20 cellular contexts compared by ENCODE assay signal in genomic region chr1:188371295-188371806, GRCh38.
A peak's percentile ranks its signal among the peaks of the same experiment; 100 is the strongest.
DNase-seq lines count a peak whose midpoint lies in the region; ATAC-seq, FAIRE-seq and TF ChIP-seq lines count a peak whose summit lies in the region.
"Had no signal": no experiment of that assay in that cellular context is flagged by ENCODE, and none has a peak within 500 bp of the region (broad histone marks: within the 10 kb centered on the region; RNA-seq: fewer than 3 reads in every experiment).

No MANE protein-coding gene starts in this region.

- POLR2A ChIA-PET in endothelial cell of umbilical vein (lab: Charles Lee), result no interaction called here

- H2BK12ac ChIP-seq in H9 (ENCODE audit: insufficient read length, low read depth, low read length), result no peak overlapping the region

- no peak overlapping the region for H3K18ac ChIP-seq in H9 (ENCODE audit: insufficient read length, low read depth, low read length)

- H4K8ac ChIP-seq in H9 (replicated peaks; ENCODE audit: insufficient read length, low read depth, low read length), result no peak overlapping the region

- H3K4me1 Mint-ChIP-seq in H9, result peaks cover 13 to 16% of the 10 kb centered on the region in 2 experiments
- H3K4me1 Mint-ChIP-seq: B cell; CD4-positive, alpha-beta memory T cell had no signal

- FAIRE-seq in endothelial cell of umbilical vein (lab: Jason Lieb, UNC), result no peak
- FAIRE-seq: GM12878, GM18507, HepG2, HTR-8/SVneo had no signal

- intact Hi-C loops in endothelial cell of umbilical vein (cut with micrococcal nuclease) (no loop called here), left cardiac atrium (cut with DNase I) (no loop called here)

- H3K27me3 Mint-ChIP-seq in H9 (ENCODE audit: low read depth), result no peaks in the 10 kb centered on the region
- H3K27me3 Mint-ChIP-seq: B cell; CD4-positive, alpha-beta memory T cell had no signal

- TF ChIP-seq CTCF in endothelial cell of umbilical vein (IDR thresholded peaks at IDR 0.05; ENCODE audit: extremely low read depth in 1 of 2, insufficient read depth in 1 of 2, low read depth in 1 of 2, low read length in 2 of 2) (no peak), H9 (conservative IDR thresholded peaks at IDR 0.05) (no peak)

- H3K4me3 ChIP-seq in endothelial cell of umbilical vein (replicated peaks in 1 of 3; ENCODE audit: insufficient read depth in 1 of 3, low read depth in 1 of 3, low read length in 3 of 3), result no peak overlapping the region
- H3K4me3 ChIP-seq: GM12878, GM23338, HAP-1 had no signal

- H3K79me2 ChIP-seq in endothelial cell of umbilical vein (ENCODE audit: control insufficient read depth, insufficient read depth, low read length) (no peaks in the 10 kb centered on the region), H9 (ENCODE audit: insufficient read depth, low read length) (no peaks in the 10 kb centered on the region)

- no CpG with 5 or more reads among the region's 1 CpG for WGBS in H9 (ENCODE audit: extremely low coverage, insufficient read length, low lambda C conversion rate)

- dilution Hi-C loops in endothelial cell of umbilical vein (cut with MboI; ENCODE audit: extremely low pct_ligation_motif_present, low sequenced_read_pairs), result no loop called here

- DNase-seq in EL (peak; percentile 1), M059J (ENCODE audit: low read depth) (peak; percentile 3), endothelial cell of umbilical vein (ENCODE audit: low read depth, low spot score) (peak; percentile 51), DMS79 (lab: John Stamatoyannopoulos, UW) (no peak), H9 (no peak), left cardiac atrium (no peak)
- DNase-seq: CD4-positive, alpha-beta memory T cell; DMS153; DND-41; HFFc6 had no signal

- H4K91ac ChIP-seq in H9 (ENCODE audit: insufficient read length, low read depth, low read length), result no peak overlapping the region

- TF ChIP-seq POLR2A in endothelial cell of umbilical vein (IDR thresholded peaks at IDR 0.05; ENCODE audit: low read depth, low read length), result no peak

- no peak overlapping the region for H4K5ac ChIP-seq in H9 (ENCODE audit: insufficient read length, low read depth, low read length)

- H3K4ac ChIP-seq in H9 (ENCODE audit: low read depth, low read length), result no peak overlapping the region

- H3K27ac ChIP-seq in endothelial cell of umbilical vein (ENCODE audit: insufficient read depth, low read depth, low read length) (no peak overlapping the region), H9 (ENCODE audit: insufficient read length, low read depth, low read length) (no peak overlapping the region)
- H3K27ac ChIP-seq: C4-2B had no signal

- H3K23ac ChIP-seq in H9 (ENCODE audit: insufficient read length, low read depth, low read length), result no peak overlapping the region

- no TSS peak for BruUV-seq in endothelial cell of umbilical vein (replicated peaks; lab: Mats Ljungman, UMichigan)

- H2BK15ac ChIP-seq in H9 (ENCODE audit: low read depth, low read length), result no peak overlapping the region

- no peaks in the 10 kb centered on the region for H3K36me3 ChIP-seq in endothelial cell of umbilical vein (ENCODE audit: control insufficient read depth in 2 of 2, extremely low read depth in 1 of 2, insufficient read depth in 2 of 2, low read length in 2 of 2)
- H3K36me3 ChIP-seq: HAP-1 had no signal

- H3K9me1 ChIP-seq in endothelial cell of umbilical vein (replicated peaks; ENCODE audit: control insufficient read depth, extremely low read depth, insufficient read depth, low read length), result no peaks in the 10 kb centered on the region

- H3K36me3 Mint-ChIP-seq in H9 (ENCODE audit: insufficient read depth in 1 of 3, low read depth in 3 of 3), result peaks cover 0 to 2% (median 2%) of the 10 kb centered on the region in 3 experiments; a peak in 3 of 7 replicates
- H3K36me3 Mint-ChIP-seq: CD4-positive, alpha-beta memory T cell had no signal

- peaks cover 0 to 5% of the 10 kb centered on the region in 2 experiments; a peak in 3 of 5 replicates for H3K9me3 Mint-ChIP-seq in H9

- no peaks in the 10 kb centered on the region for H3K79me1 ChIP-seq in H9 (ENCODE audit: insufficient read depth, low read depth, low read length, poor library complexity, severe bottlenecking)

- no peak overlapping the region for H2BK20ac ChIP-seq in H9 (ENCODE audit: low read depth, low read length, poor library complexity, severe bottlenecking)

- H3K9me3 ChIP-seq in endothelial cell of umbilical vein (replicated peaks; ENCODE audit: control insufficient read depth, insufficient read depth, low read length) (no peaks in the 10 kb centered on the region), H9 (ENCODE audit: control insufficient read depth, low read depth, low read length) (no peaks in the 10 kb centered on the region)
- H3K9me3 ChIP-seq: HAP-1 had no signal

- H2AFZ ChIP-seq in endothelial cell of umbilical vein (ENCODE audit: low read depth, low read length), result no peak overlapping the region
- no peak overlapping the region for H2AFZ ChIP-seq in H9 (ENCODE audit: low read length)
- H2AFZ ChIP-seq: GM23338 had no signal

- CTCF ChIA-PET in endothelial cell of umbilical vein (lab: Charles Lee), result no interaction called here

- H3K4me1 ChIP-seq in endothelial cell of umbilical vein (ENCODE audit: control insufficient read depth, extremely low read depth, insufficient read depth, low read length) (peaks cover 11% of the 10 kb centered on the region), H9 (ENCODE audit: insufficient read depth, low read length) (no peaks in the 10 kb centered on the region)

- H2BK120ac ChIP-seq in H9 (ENCODE audit: low read depth, low read length, poor library complexity, severe bottlenecking), result no peak overlapping the region

- H4K20me1 ChIP-seq in endothelial cell of umbilical vein (replicated peaks; ENCODE audit: control insufficient read depth, extremely low read depth, insufficient read depth, low read length) (no peaks in the 10 kb centered on the region), H9 (ENCODE audit: control insufficient read depth, insufficient read depth, insufficient read length) (no peaks in the 10 kb centered on the region)

- no peak overlapping the region for H2AK5ac ChIP-seq in H9 (ENCODE audit: insufficient read length, low read length)

- peak; percentile 80 for ATAC-seq in SK-N-SH treated with all-trans-retinoic acid at 6 μM for 48 hours
- no peak for ATAC-seq in GM19463 (IDR thresholded peaks at IDR 0.05; ENCODE audit: unreplicated experiment)
- ATAC-seq in left cardiac atrium, result no peak
- ATAC-seq: GM12878, GM23338, HepG2 had no signal

- H3K14ac ChIP-seq in H9 (ENCODE audit: insufficient read depth, low read length), result no peak overlapping the region

- no peak overlapping the region for H3K4me3 Mint-ChIP-seq in H9
- H3K4me3 Mint-ChIP-seq: B cell; CD4-positive, alpha-beta memory T cell; GM23338; HFFc6 had no signal

- H2BK5ac ChIP-seq in H9 (ENCODE audit: insufficient read length, low read length), result no peak overlapping the region

- no peak overlapping the region for H3K56ac ChIP-seq in H9 (ENCODE audit: insufficient read length, low read depth, low read length)

- H3K4me2 ChIP-seq in endothelial cell of umbilical vein (ENCODE audit: insufficient read depth, low read length), result no peak overlapping the region
- H3K4me2 ChIP-seq in H9 (ENCODE audit: insufficient read depth, insufficient read length, low read length), result no peak overlapping the region
- H3K4me2 ChIP-seq: GM23338 had no signal

- H3K27ac Mint-ChIP-seq in H9, result no peak overlapping the region
- H3K27ac Mint-ChIP-seq: B cell; CD4-positive, alpha-beta memory T cell; GM23338; HFFc6 had no signal

- no peak overlapping the region for H3T11ph ChIP-seq in H9 (ENCODE audit: low read length)

- no peaks in the 10 kb centered on the region for H3K27me3 ChIP-seq in endothelial cell of umbilical vein (ENCODE audit: control insufficient read depth in 2 of 2, insufficient read depth in 2 of 2, low read length in 2 of 2)
- H3K27me3 ChIP-seq in H9 (ENCODE audit: insufficient read depth, low read length), result no peaks in the 10 kb centered on the region

- no peak overlapping the region for H3K9ac ChIP-seq in endothelial cell of umbilical vein (replicated peaks; ENCODE audit: extremely low read depth, insufficient read depth, low read length)
- H3K9ac ChIP-seq in H9 (ENCODE audit: extremely low read depth, insufficient read length, low read length), result no peak overlapping the region

- H3K23me2 ChIP-seq in H9 (ENCODE audit: insufficient read length, low read depth, low read length, poor library complexity, severe bottlenecking), result no peaks in the 10 kb centered on the region

TF ChIP-seq in SK-N-SH treated with all-trans-retinoic acid at 6 μM for 48 hours, 23 proteins besides CTCF, POLR2A, EP300 and RAD21:
- no peak for TF ChIP-seq GLIS3 (CRISPR knock-in tag; IDR thresholded peaks at IDR 0.05)
- peak; percentile 85 for TF ChIP-seq ISL1 (CRISPR knock-in tag; IDR thresholded peaks at IDR 0.05)

TF ChIP-seq in endothelial cell of umbilical vein, 7 proteins besides CTCF, POLR2A, EP300 and RAD21:
- TF ChIP-seq EZH2 (IDR thresholded peaks at IDR 0.05; ENCODE audit: borderline replicate concordance, low read depth, low read length, severe bottlenecking), result no peak
- peak; percentile 74 for TF ChIP-seq GATA2 (IDR thresholded peaks at IDR 0.05; ENCODE audit: insufficient read depth, insufficient read length, low read depth, low read length)
- TF ChIP-seq MAX (IDR thresholded peaks at IDR 0.05; ENCODE audit: insufficient read depth, insufficient read length), result no peak
- peak; percentile 59 for TF ChIP-seq FOS (IDR thresholded peaks at IDR 0.05; ENCODE audit: borderline replicate concordance, insufficient read depth, low read length)

Comparison
In these comparisons a context has a peak if more than half of its experiments do, and no peak if none do; other contexts are left out.
1. DNase-seq: peak in EL (single experiment), M059J (single experiment) and endothelial cell of umbilical vein (single experiment); none in DMS79 (single experiment), H9 (single experiment) and left cardiac atrium (single experiment).